ENCODE assay signal across 8 cellular contexts in the genomic region with DNA sequence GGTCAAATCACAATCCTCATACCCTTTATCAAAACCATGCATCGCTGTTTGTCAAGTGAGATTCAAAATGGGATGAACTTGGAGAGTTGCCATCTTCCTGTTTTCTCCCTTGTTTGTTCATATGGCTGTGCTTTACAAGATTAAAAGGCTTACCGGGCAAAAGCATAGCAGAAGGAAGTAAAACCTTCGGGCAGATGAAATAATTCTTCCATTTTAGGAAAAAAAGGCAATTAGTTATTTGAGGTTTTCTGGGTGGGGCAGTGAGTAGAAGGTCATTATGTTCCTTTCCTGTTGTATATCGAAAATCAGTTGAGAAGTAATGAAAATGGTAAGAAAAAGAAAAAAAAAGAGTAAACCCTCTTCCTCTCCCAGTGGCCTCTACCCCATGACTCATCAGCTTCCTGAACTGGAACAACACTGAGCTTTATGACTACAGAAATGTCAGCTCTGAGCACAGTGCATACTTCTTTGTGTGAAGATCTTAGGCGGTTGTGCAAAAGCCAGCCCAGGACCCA.
DNase-seq lines count a peak whose midpoint lies in the region; ATAC-seq and TF ChIP-seq lines count a peak whose summit lies in the region.

No MANE protein-coding gene starts in this region.

- peak overlapping the region; percentile 32; the same call in 1 of the 2 replicates for H2AK5ac ChIP-seq in IMR-90 (ENCODE audit: low read depth, low read length)

- H4K20me1 ChIP-seq in IMR-90 (ENCODE audit: insufficient read depth, low read length): no peaks in the 10 kb centered on the region

- no peaks in the 10 kb centered on the region for H3K27me3 ChIP-seq in IMR-90 (ENCODE audit: control insufficient read depth, insufficient read depth, low read length)
- no peaks in the 10 kb centered on the region for H3K27me3 ChIP-seq in ascending aorta
- H3K27me3 ChIP-seq in testis: no peaks in the 10 kb centered on the region

- H3K9ac ChIP-seq in IMR-90 (ENCODE audit: low read depth, low read length): no peak overlapping the region

- peak overlapping the region; percentile 61; the same call in 1 of the 2 replicates for H3K18ac ChIP-seq in IMR-90 (ENCODE audit: low read depth, low read length)

- H3K4me1 ChIP-seq in IMR-90 (ENCODE audit: control insufficient read depth, insufficient read depth, low read length) (peaks cover 2% of the 10 kb centered on the region; the same call in 1 of the 2 replicates), ascending aorta (peaks cover 3 to 12% of the 10 kb centered on the region in 2 donors), testis (no peaks in the 10 kb centered on the region)

- H2AFZ ChIP-seq in IMR-90 (replicated peaks; ENCODE audit: low read length, poor library complexity): peak overlapping the region; percentile 84

- no peak overlapping the region for H3K56ac ChIP-seq in IMR-90 (ENCODE audit: extremely low read depth, insufficient read depth, low read length)

- no peak for TF ChIP-seq CTCF in IMR-90 (conservative IDR thresholded peaks at IDR 0.05; ENCODE audit: low read depth, low read length)
- TF ChIP-seq CTCF in ascending aorta (IDR thresholded peaks at IDR 0.05): no peak
- TF ChIP-seq CTCF in testis (IDR thresholded peaks at IDR 0.05): no peak

- peak overlapping the region; percentile 55 for H3K4ac ChIP-seq in IMR-90 (ENCODE audit: low read depth, low read length)

- H3K23ac ChIP-seq in IMR-90 (ENCODE audit: low read depth, low read length): peak overlapping the region; percentile 66

- H3K9me1 ChIP-seq in IMR-90 (ENCODE audit: insufficient read depth, low read length): peaks cover 4% of the 10 kb centered on the region

- H2BK5ac ChIP-seq in IMR-90 (ENCODE audit: low read depth, low read length, poor library complexity, severe bottlenecking): peak overlapping the region; percentile 83

- ATAC-seq in IMR-90 (ENCODE audit: low read depth) (peak; percentile 100), HG03196 (IDR thresholded peaks at IDR 0.05; ENCODE audit: unreplicated experiment) (no peak)

- H3K4me2 ChIP-seq in IMR-90 (ENCODE audit: low read depth, low read length): peak overlapping the region; percentile 27; the same call in 1 of the 2 replicates

- H4K8ac ChIP-seq in IMR-90 (ENCODE audit: low read depth in 2 of 2, low read length in 2 of 2): peak overlapping the region; percentile 7 to 81; a peak in 2 of 4 replicates

- TF ChIP-seq POLR2A in IMR-90 (IDR thresholded peaks at IDR 0.05; ENCODE audit: low read depth, low read length): no peak
- TF ChIP-seq POLR2A in testis (IDR thresholded peaks at IDR 0.05): no peak

- peak overlapping the region; percentile 23; the same call in 2 of the 3 replicates for H2BK15ac ChIP-seq in IMR-90 (ENCODE audit: low read depth, low read length)

- H4K5ac ChIP-seq in IMR-90 (ENCODE audit: low read depth, low read length): peak overlapping the region; percentile 79

- intact Hi-C loops in IMR-90 (cut with micrococcal nuclease) (loop anchor here (5.0 to 10.0 kb wide), 2 partner anchors 344 to 361 kb away; no protein-coding TSS in a partner anchor), ascending aorta (cut with DNase I) (loop anchor here (5.0 kb wide), 1 partner anchor 71 kb away; no protein-coding TSS in a partner anchor), testis (cut with DNase I; ENCODE audit: low total_unique reads) (no loop called here)

- no TSS peak for BruUV-seq in IMR-90 (replicated peaks; lab: Mats Ljungman, UMichigan)

- H2BK20ac ChIP-seq in IMR-90 (ENCODE audit: low read depth, low read length): peak overlapping the region; percentile 81; the same call in 1 of the 2 replicates

- CTCF ChIA-PET in IMR-90 (lab: Yijun Ruan, JAX): interaction anchor here (0.6 kb wide), 1 partner anchor 77 kb away, joined by 4 read pairs; no protein-coding TSS in a partner anchor

- peak overlapping the region; percentile 85 for H2BK120ac ChIP-seq in IMR-90 (ENCODE audit: low read depth, low read length)

- H3K4me3 ChIP-seq in IMR-90 (ENCODE audit: insufficient read depth, low read depth, low read length) (no peak overlapping the region), ascending aorta (peak overlapping the region in 1 of 2 donors; percentile 29), testis (no peak overlapping the region)

- dilution Hi-C loops in IMR-90 (cut with HindIII; ENCODE audit: low sequenced_read_pairs, unreplicated experiment): no loop called here

- H3K36me3 ChIP-seq in IMR-90 (ENCODE audit: control insufficient read depth, insufficient read depth, low read length) (no peaks in the 10 kb centered on the region), ascending aorta (no peaks in the 10 kb centered on the region), testis (ENCODE audit: low read depth, missing control alignments) (no peaks in the 10 kb centered on the region)

- H3K27ac ChIP-seq in IMR-90 (ENCODE audit: insufficient read depth, low read length): peak overlapping the region; percentile 82
- H3K27ac ChIP-seq in ascending aorta: peak overlapping the region; percentile 62 to 82
- no peak overlapping the region for H3K27ac ChIP-seq in testis

- no CpG with 5 or more reads among the region's 5 CpGs for WGBS in IMR-90 (ENCODE audit: extremely low coverage in 2 of 2, insufficient read length in 1 of 2), 2 experiments
- 57 to 63% methylated on average over 5 of the region's 5 CpGs for WGBS in testis, 2 donors

- POLR2A ChIA-PET in IMR-90 (lab: Charles Lee; ENCODE audit: unreplicated experiment): no interaction called here

- peak; percentile 82 for DNase-seq in A172 (ENCODE audit: low spot score)
- DNase-seq in IMR-90: peak; percentile 88
- peak in 1 of 2 donors; percentile 64 for DNase-seq in ascending aorta (ENCODE audit: low spot score in 2 of 2)
- peak; percentile 59 for DNase-seq in left kidney (ENCODE audit: low read depth, low spot score)
- DNase-seq in testis: no peak
- no peak for DNase-seq in retina
- no peak for DNase-seq in G401 (ENCODE audit: low spot score)

- no peak for TF ChIP-seq RAD21 in IMR-90 (IDR thresholded peaks at IDR 0.05; ENCODE audit: low read length)

- no peaks in the 10 kb centered on the region for H3K9me3 ChIP-seq in IMR-90 (ENCODE audit: control insufficient read depth, insufficient read depth, low read length)
- H3K9me3 ChIP-seq in ascending aorta: no peaks in the 10 kb centered on the region
- H3K9me3 ChIP-seq in testis: no peaks in the 10 kb centered on the region

- H3K14ac ChIP-seq in IMR-90 (replicated peaks; ENCODE audit: low read depth, low read length): peak overlapping the region; percentile 67

- in situ Hi-C loops in IMR-90 (cut with MboI; ENCODE audit: low sequenced_read_pairs) (no loop called here), G401 (cut with HindIII; ENCODE audit: low sequenced_read_pairs) (no loop called here)

- peak overlapping the region; percentile 41; the same call in 1 of the 2 replicates for H4K91ac ChIP-seq in IMR-90 (ENCODE audit: insufficient read depth, low read depth, low read length)

- H3K79me1 ChIP-seq in IMR-90 (ENCODE audit: low read depth in 1 of 2, low read length in 2 of 2): peaks cover 10 to 25% of the 10 kb centered on the region in 2 experiments; a peak in 3 of 4 replicates

- peak overlapping the region; percentile 66 for H2AK9ac ChIP-seq in IMR-90 (replicated peaks; ENCODE audit: low read depth, low read length, poor library complexity)

TF ChIP-seq in IMR-90, 13 proteins besides CTCF, POLR2A, EP300 and RAD21:
- TF ChIP-seq USF2 (IDR thresholded peaks at IDR 0.05; ENCODE audit: low read depth, low read length) (no peak), MAFK (IDR thresholded peaks at IDR 0.05; ENCODE audit: low read depth, low read length) (no peak), FOS (IDR thresholded peaks at IDR 0.05; ENCODE audit: low read depth, low read length) (peak; percentile 85), MAZ (IDR thresholded peaks at IDR 0.05; ENCODE audit: borderline replicate concordance, low read depth, low read length) (no peak), CEBPB (IDR thresholded peaks at IDR 0.05; ENCODE audit: low read depth, low read length) (peak; percentile 30; the same call in 1 of the 2 replicates), SMC3 (IDR thresholded peaks at IDR 0.05; ENCODE audit: low read depth, low read length) (no peak)

Comparison
In these comparisons a context has a peak if more than half of its experiments do, and no peak if none do; other contexts are left out.
1. DNase-seq: peak in A172 (single experiment), IMR-90 (single experiment) and left kidney (single experiment); none in testis (single experiment), retina (single experiment) and G401 (single experiment).
2. H3K27ac ChIP-seq: peak in IMR-90 (single experiment) and ascending aorta (2 of 2); none in testis (0 of 2).